In genomic region chr14:23294734-23295561, GRCh38 we compare ENCODE assay signal across 8 cellular contexts. TPM values are rescaled to one million over a fixed set of nuclear protein-coding genes. Genes with fewer than 3 reads are reported as not detected.
DNase-seq lines count a peak whose midpoint lies in the region; ATAC-seq and TF ChIP-seq lines count a peak whose summit lies in the region.

No MANE protein-coding gene starts in this region.

- H3K4me1 ChIP-seq in KMS-11 (ENCODE audit: low read depth, poor library complexity, severe bottlenecking) (peaks cover 12% of the 10 kb centered on the region), trophoblast cell (ENCODE audit: control insufficient read depth in 1 of 2, insufficient read depth in 2 of 2, low read length in 2 of 2) (peaks cover 2 to 4% of the 10 kb centered on the region in 2 experiments)

- no peak overlapping the region; the same call in 1 of the 2 replicates for H3K4me2 ChIP-seq in KMS-11
- no peak overlapping the region for H3K4me2 ChIP-seq in trophoblast cell (ENCODE audit: low read length)

- H2AFZ ChIP-seq in KMS-11 (ENCODE audit: low read depth) (no peak overlapping the region; the same call in 1 of the 2 replicates), trophoblast cell (ENCODE audit: insufficient read depth, low read length, poor library complexity) (no peak overlapping the region)

- no peak overlapping the region for H4K8ac ChIP-seq in trophoblast cell (ENCODE audit: low read depth, low read length)

- H3K4me3 ChIP-seq in KMS-11 (IDR thresholded peaks at IDR 0.05; ENCODE audit: insufficient read depth, low read depth, low read length): no peak overlapping the region
- no peak overlapping the region for H3K4me3 ChIP-seq in trophoblast cell (ENCODE audit: low read depth, low read length)

- no peak overlapping the region for H2BK5ac ChIP-seq in trophoblast cell (ENCODE audit: low read depth, low read length, poor library complexity)

- no CpG with 5 or more reads among the region's 24 CpGs for WGBS in trophoblast cell (ENCODE audit: extremely low coverage, insufficient coverage, insufficient read length)

- peak overlapping the region; percentile 10 for H3K23ac ChIP-seq in trophoblast cell (ENCODE audit: low read length)

- no peaks in the 10 kb centered on the region for H3K79me1 ChIP-seq in trophoblast cell (ENCODE audit: low read length)

- peak; percentile 80 for TF ChIP-seq CTCF in KMS-11 (conservative IDR thresholded peaks at IDR 0.05; ENCODE audit: low read depth, low read length)

- H3K14ac ChIP-seq in trophoblast cell (ENCODE audit: low read length): no peak overlapping the region

- H3K27ac ChIP-seq in KMS-11: no peak overlapping the region
- H3K27ac ChIP-seq in trophoblast cell (ENCODE audit: low read depth, low read length): no peak overlapping the region

- ATAC-seq in HG02852 (IDR thresholded peaks at IDR 0.05; ENCODE audit: unreplicated experiment): no peak

- H3K9me3 ChIP-seq in trophoblast cell (ENCODE audit: insufficient read depth, low read depth, low read length): no peaks in the 10 kb centered on the region

- H2BK120ac ChIP-seq in trophoblast cell (ENCODE audit: insufficient read depth, low read length, poor library complexity): no peak overlapping the region

- H2AK5ac ChIP-seq in trophoblast cell (ENCODE audit: low read length): no peak overlapping the region

- H3K36me3 ChIP-seq in KMS-11 (ENCODE audit: insufficient read depth) (no peaks in the 10 kb centered on the region), trophoblast cell (ENCODE audit: control insufficient read depth in 1 of 2, insufficient read depth in 2 of 2, low read length in 2 of 2) (peaks cover 0 to 2% of the 10 kb centered on the region in 2 experiments)

- H3K9ac ChIP-seq in KMS-11: no peak overlapping the region
- H3K9ac ChIP-seq in trophoblast cell (ENCODE audit: low read length): peak overlapping the region; percentile 72

- no peak overlapping the region for H3K18ac ChIP-seq in trophoblast cell (ENCODE audit: low read length)

- peak; percentile 69 for DNase-seq in ELF-1 (ENCODE audit: low read depth, low spot score)
- DNase-seq in SHP77 (lab: John Stamatoyannopoulos, UW): peak; percentile 56 to 71
- peak; percentile 40 for DNase-seq in activated gamma-delta T cell treated with anti-CD3 and anti-CD28 coated beads, Interleukin-2, amount 50 U/mL, for 16 hours (ENCODE audit: low read depth)
- DNase-seq in foreskin melanocyte: peak; percentile 70
- DNase-seq in trophoblast cell: peak; percentile 48 to 83
- DNase-seq in GM19238 (ENCODE audit: insufficient read length, low spot score): no peak

- no peak overlapping the region for H4K91ac ChIP-seq in trophoblast cell (ENCODE audit: low read depth, low read length)

- H4K20me1 ChIP-seq in KMS-11 (ENCODE audit: insufficient read depth): no peaks in the 10 kb centered on the region

- H3K27me3 ChIP-seq in KMS-11 (ENCODE audit: insufficient read depth, low read depth): no peaks in the 10 kb centered on the region
- H3K27me3 ChIP-seq in trophoblast cell (ENCODE audit: insufficient read depth, low read length): no peaks in the 10 kb centered on the region

- no peaks in the 10 kb centered on the region for H3K79me2 ChIP-seq in KMS-11 (ENCODE audit: insufficient read depth, low read depth)
- no peaks in the 10 kb centered on the region for H3K79me2 ChIP-seq in trophoblast cell (ENCODE audit: control insufficient read depth, insufficient read depth, low read length, poor library complexity)

- no peak overlapping the region for H2BK12ac ChIP-seq in trophoblast cell (ENCODE audit: low read length)

- H4K12ac ChIP-seq in trophoblast cell (ENCODE audit: low read depth, low read length): no peak overlapping the region

- H3K4ac ChIP-seq in trophoblast cell (ENCODE audit: low read depth, low read length): no peak overlapping the region

RNA-seq across cellular contexts. Expression of gene PPP1R3E, which starts 7.7 kb away (rescaled TPM):
- 3.7 and 3.8 TPM in 2 replicates for polyA plus RNA-seq in trophoblast cell (2013)

RNA-seq across cellular contexts. Expression of gene HOMEZ, which starts 9.0 kb away (rescaled TPM):
- polyA plus RNA-seq in trophoblast cell (2013): 15.2 and 16.7 TPM in 2 replicates

RNA-seq across cellular contexts. Expression of gene BCL2L2, which starts 11.7 kb away (rescaled TPM):
- 11.3 and 11.5 TPM in 2 replicates for polyA plus RNA-seq in trophoblast cell (2013)

RNA-seq across cellular contexts. Expression of gene PABPN1, which starts 26.3 kb away (rescaled TPM):
- polyA plus RNA-seq in trophoblast cell (2013): 159 and 161 TPM in 2 replicates

RNA-seq across cellular contexts. Expression of gene RNF212B, which starts 57.2 kb away (rescaled TPM):
- polyA plus RNA-seq in trophoblast cell (2013): 0.05 and 0.29 TPM in 2 replicates
